In the genomic region with DNA sequence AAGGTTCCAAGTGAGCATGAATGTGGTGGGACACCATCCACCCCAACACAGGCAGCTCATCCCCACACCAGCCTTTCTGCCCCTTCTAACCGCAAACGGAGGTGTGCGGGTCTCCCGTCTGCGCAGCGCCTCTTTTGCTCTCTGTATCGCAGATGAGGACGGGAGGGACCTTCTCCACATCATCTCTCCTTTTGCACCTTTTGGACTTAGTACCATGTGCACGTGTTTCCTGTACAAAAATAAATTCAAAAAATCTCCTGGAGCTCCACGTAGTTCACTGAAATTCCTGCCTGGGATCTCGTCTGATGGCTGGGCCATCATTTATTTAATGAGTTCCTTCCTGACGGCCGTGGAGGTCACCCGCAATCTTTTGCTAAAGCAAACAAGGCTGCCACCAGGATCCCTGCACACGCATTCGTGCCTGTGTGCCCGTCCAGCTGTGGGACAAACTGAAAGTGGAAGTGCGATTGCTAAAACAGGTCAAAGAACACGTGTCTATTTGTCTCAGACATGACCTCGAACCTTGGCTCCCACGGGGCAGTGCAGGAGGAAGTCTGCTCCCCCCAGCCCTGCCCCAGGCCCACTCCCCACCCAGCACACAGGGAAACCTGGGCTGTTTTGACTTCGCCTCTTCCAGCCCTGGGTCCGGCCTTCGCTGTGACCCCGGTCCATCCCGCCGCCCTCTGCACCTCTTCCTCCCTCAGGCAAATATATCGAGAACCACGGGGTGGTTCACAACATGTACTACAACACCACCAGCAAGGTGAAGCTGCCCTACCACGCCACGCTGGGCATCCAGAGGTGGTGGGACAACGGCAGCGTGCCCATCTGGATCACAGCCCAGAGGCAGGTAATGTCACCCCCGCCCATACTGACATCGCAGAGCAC, we compare ENCODE assay signal across 11 cellular contexts. TPM values are rescaled to one million over a fixed set of nuclear protein-coding genes. Genes with fewer than 3 reads are reported as not detected.
DNase-seq lines count a peak whose midpoint lies in the region; ATAC-seq and TF ChIP-seq lines count a peak whose summit lies in the region.
"Had no signal": no experiment of that assay in that cellular context is flagged by ENCODE, and none has a peak within 500 bp of the region (broad histone marks: within the 10 kb centered on the region; RNA-seq: fewer than 3 reads in every experiment).

No MANE protein-coding gene starts in this region.

- H3K79me2 ChIP-seq in ACC112 (ENCODE audit: control insufficient read depth, insufficient read depth, low read length, unreplicated experiment): no peaks in the 10 kb centered on the region

- H3K27ac ChIP-seq in ACC112 (ENCODE audit: low read depth, low read length): no peak overlapping the region
- H3K27ac ChIP-seq: C4-2B had no signal

- H3K4me1 Mint-ChIP-seq in activated CD8-positive, alpha-beta T cell treated with anti-CD3 and anti-CD28 coated beads for 36 hours (ENCODE audit: low read depth): peaks cover 12% of the 10 kb centered on the region
- 0 out of 2 replicates have a peak, but pooled peaks cover 3% of the 10 kb centered on the region for H3K4me1 Mint-ChIP-seq in WTC11

- TF ChIP-seq CTCF in activated CD8-positive, alpha-beta T cell treated with anti-CD3 and anti-CD28 coated beads for 36 hours (IDR thresholded peaks at IDR 0.05): no peak
- no peak for TF ChIP-seq CTCF in WTC11 (IDR thresholded peaks at IDR 0.05)

- TF ChIP-seq POLR2A in GM18505 (IDR thresholded peaks at IDR 0.05; ENCODE audit: borderline replicate concordance, extremely low read depth, insufficient read depth, insufficient read length): peak; percentile 16

- H3K4me1 ChIP-seq in ACC112 (ENCODE audit: control insufficient read depth, insufficient read depth, low read length, unreplicated experiment): no peaks in the 10 kb centered on the region

- ATAC-seq in GM18505 (IDR thresholded peaks at IDR 0.05; ENCODE audit: unreplicated experiment) (no peak), WTC11 (no peak)
- ATAC-seq in activated CD8-positive, alpha-beta T cell treated with anti-CD3 and anti-CD28 coated beads for 36 hours: no peak

- POLR2A ChIA-PET in activated CD8-positive, alpha-beta T cell treated with anti-CD3 and anti-CD28 coated beads for 36 hours (lab: Charles Lee): no interaction called here
- POLR2A ChIA-PET in WTC11 (lab: Charles Lee): no interaction called here

- H3K9me3 Mint-ChIP-seq in activated CD8-positive, alpha-beta T cell treated with anti-CD3 and anti-CD28 coated beads for 36 hours: no peaks in the 10 kb centered on the region
- H3K9me3 Mint-ChIP-seq in WTC11: no peaks in the 10 kb centered on the region

- H3K36me3 Mint-ChIP-seq in activated CD8-positive, alpha-beta T cell treated with anti-CD3 and anti-CD28 coated beads for 36 hours (ENCODE audit: low read depth): no peaks in the 10 kb centered on the region
- no peaks in the 10 kb centered on the region for H3K36me3 Mint-ChIP-seq in WTC11

- H3K4me3 Mint-ChIP-seq in activated CD8-positive, alpha-beta T cell treated with anti-CD3 and anti-CD28 coated beads for 36 hours: peak overlapping the region; percentile 62
- no peak overlapping the region for H3K4me3 Mint-ChIP-seq in WTC11

- H3K27me3 ChIP-seq in ACC112 (ENCODE audit: insufficient read depth, low read length): peaks cover 3% of the 10 kb centered on the region

- H3K27ac Mint-ChIP-seq in activated CD8-positive, alpha-beta T cell treated with anti-CD3 and anti-CD28 coated beads for 36 hours: peak overlapping the region; percentile 43
- H3K27ac Mint-ChIP-seq in WTC11: no peak overlapping the region

- peak overlapping the region; percentile 25 for H2AFZ ChIP-seq in ACC112 (ENCODE audit: low read length, unreplicated experiment)

- no peaks in the 10 kb centered on the region for H3K27me3 Mint-ChIP-seq in activated CD8-positive, alpha-beta T cell treated with anti-CD3 and anti-CD28 coated beads for 36 hours
- no peaks in the 10 kb centered on the region; the same call in 1 of the 2 replicates for H3K27me3 Mint-ChIP-seq in WTC11 (ENCODE audit: low read depth)

- intact Hi-C loops in activated CD8-positive, alpha-beta T cell treated with anti-CD3 and anti-CD28 coated beads for 36 hours (cut with micrococcal nuclease): no loop called here

- H3K36me3 ChIP-seq in ACC112 (ENCODE audit: insufficient read depth, low read length): no peaks in the 10 kb centered on the region

- CTCF ChIA-PET in activated CD8-positive, alpha-beta T cell treated with anti-CD3 and anti-CD28 coated beads for 36 hours (lab: Charles Lee): interaction anchor here (1.0 to 3.7 kb wide), 2 partner anchors 8 to 650 kb away, joined by 3 to 15 read pairs; no protein-coding TSS in a partner anchor
- CTCF ChIA-PET in WTC11 (lab: Charles Lee): interaction anchor here (1.1 kb wide), 1 partner anchor 9 kb away, joined by 8 read pairs; no protein-coding TSS in a partner anchor

- H3K4me3 ChIP-seq in ACC112 (ENCODE audit: low read depth, low read length): peak overlapping the region; percentile 15

- DNase-seq in activated CD8-positive, alpha-beta T cell treated with anti-CD3 and anti-CD28 coated beads for 36 hours: peak; percentile 26
- peak; percentile 50 to 86 for DNase-seq in lung microvascular endothelial cell (ENCODE audit: low read depth in 2 of 2)
- DNase-seq in HuH-7.5 (ENCODE audit: low spot score): no peak
- no peak for DNase-seq in OCI-M2 (lab: John Stamatoyannopoulos, UW; ENCODE audit: unreplicated experiment)
- DNase-seq in WTC11 (ENCODE audit: low spot score): no peak
- no peak for DNase-seq in globus pallidus (ENCODE audit: low spot score)
- DNase-seq: effector CD4-positive, alpha-beta T cell; islet precursor cell had no signal

TF ChIP-seq in WTC11, 78 proteins besides CTCF, POLR2A, EP300 and RAD21 (continues in another document):
- TF ChIP-seq, protein P1, sequence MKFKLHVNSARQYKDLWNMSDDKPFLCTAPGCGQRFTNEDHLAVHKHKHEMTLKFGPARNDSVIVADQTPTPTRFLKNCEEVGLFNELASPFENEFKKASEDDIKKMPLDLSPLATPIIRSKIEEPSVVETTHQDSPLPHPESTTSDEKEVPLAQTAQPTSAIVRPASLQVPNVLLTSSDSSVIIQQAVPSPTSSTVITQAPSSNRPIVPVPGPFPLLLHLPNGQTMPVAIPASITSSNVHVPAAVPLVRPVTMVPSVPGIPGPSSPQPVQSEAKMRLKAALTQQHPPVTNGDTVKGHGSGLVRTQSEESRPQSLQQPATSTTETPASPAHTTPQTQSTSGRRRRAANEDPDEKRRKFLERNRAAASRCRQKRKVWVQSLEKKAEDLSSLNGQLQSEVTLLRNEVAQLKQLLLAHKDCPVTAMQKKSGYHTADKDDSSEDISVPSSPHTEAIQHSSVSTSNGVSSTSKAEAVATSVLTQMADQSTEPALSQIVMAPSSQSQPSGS (CRISPR knock-in tag; IDR thresholded peaks at IDR 0.05; ENCODE audit: borderline replicate concordance, low read depth): no peak
- TF ChIP-seq, protein P2, sequence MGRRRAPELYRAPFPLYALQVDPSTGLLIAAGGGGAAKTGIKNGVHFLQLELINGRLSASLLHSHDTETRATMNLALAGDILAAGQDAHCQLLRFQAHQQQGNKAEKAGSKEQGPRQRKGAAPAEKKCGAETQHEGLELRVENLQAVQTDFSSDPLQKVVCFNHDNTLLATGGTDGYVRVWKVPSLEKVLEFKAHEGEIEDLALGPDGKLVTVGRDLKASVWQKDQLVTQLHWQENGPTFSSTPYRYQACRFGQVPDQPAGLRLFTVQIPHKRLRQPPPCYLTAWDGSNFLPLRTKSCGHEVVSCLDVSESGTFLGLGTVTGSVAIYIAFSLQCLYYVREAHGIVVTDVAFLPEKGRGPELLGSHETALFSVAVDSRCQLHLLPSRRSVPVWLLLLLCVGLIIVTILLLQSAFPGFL (CRISPR knock-in tag; IDR thresholded peaks at IDR 0.05; ENCODE audit: borderline replicate concordance): no peak
- TF ChIP-seq ZNF232 (CRISPR knock-in tag; IDR thresholded peaks at IDR 0.05) (no peak), ZNF219 (CRISPR knock-in tag; IDR thresholded peaks at IDR 0.05; ENCODE audit: borderline replicate concordance) (no peak), NFYB (CRISPR knock-in tag; conservative IDR thresholded peaks at IDR 0.05; ENCODE audit: low read depth) (no peak), FOXJ3 (CRISPR knock-in tag; IDR thresholded peaks at IDR 0.05; ENCODE audit: borderline replicate concordance) (no peak), KAT7 (CRISPR knock-in tag; IDR thresholded peaks at IDR 0.05; ENCODE audit: borderline replicate concordance) (no peak), JAZF1 (CRISPR knock-in tag; IDR thresholded peaks at IDR 0.05) (no peak), ELF4 (CRISPR knock-in tag; IDR thresholded peaks at IDR 0.05; ENCODE audit: low read depth) (no peak)

RNA-seq across cellular contexts. Expression of a gene that starts 2.3 kb away (rescaled TPM):
- under 1 TPM in 1 of 2 experiments, not detected in 1; 0.16 TPM for total RNA-seq in activated CD8-positive, alpha-beta T cell treated with anti-CD3 and anti-CD28 coated beads for 36 hours
- total RNA-seq in lung microvascular endothelial cell (not detected in 2 replicates), WTC11 (2021) (0.11 TPM in 1 of 3 replicates, not detected in the others)

RNA-seq across cellular contexts. Expression of a gene that starts 44.9 kb away (rescaled TPM):
- 1 to 10 TPM; 8.0 to 9.7 TPM for total RNA-seq in activated CD8-positive, alpha-beta T cell treated with anti-CD3 and anti-CD28 coated beads for 36 hours
- 4.6 and 5.2 TPM in 2 replicates for total RNA-seq in lung microvascular endothelial cell
- total RNA-seq in WTC11 (2021): 78.1 to 85.5 TPM (median 78.7 TPM) in 3 replicates

Comparison
In these comparisons a context has a peak if more than half of its experiments do, and no peak if none do; other contexts are left out.
1. DNase-seq: peak in activated CD8-positive, alpha-beta T cell treated with anti-CD3 and anti-CD28 coated beads for 36 hours (single experiment) and lung microvascular endothelial cell (2 of 2); none in HuH-7.5 (single experiment), OCI-M2 (single experiment), WTC11 (single experiment) and globus pallidus (single experiment).